11 cellular contexts compared by ENCODE assay signal in genomic region chrX:2708601-2709200, GRCh38. TPM values are rescaled to one million over a fixed set of nuclear protein-coding genes. Genes with fewer than 3 reads are reported as not detected.
A peak's percentile ranks its signal among the peaks of the same experiment; 100 is the strongest.
DNase-seq lines count a peak whose midpoint lies in the region; ATAC-seq, FAIRE-seq and TF ChIP-seq lines count a peak whose summit lies in the region.
"Had no signal": no experiment of that assay in that cellular context is flagged by ENCODE, and none has a peak within 500 bp of the region (broad histone marks: within the 10 kb centered on the region; RNA-seq: fewer than 3 reads in every experiment).

No MANE protein-coding gene starts in this region.

- H2BK20ac ChIP-seq in H1 (ENCODE audit: low read length), result peak overlapping the region; percentile 44; the same call in 1 of the 2 replicates

- no peak overlapping the region for H2BK120ac ChIP-seq in H1 (replicated peaks; ENCODE audit: low read depth, low read length)
- H2BK120ac ChIP-seq in trophoblast cell (ENCODE audit: insufficient read depth, low read length, poor library complexity), result no peak overlapping the region

- H4K20me1 ChIP-seq in OCI-LY7 (ENCODE audit: insufficient read depth, low read length) (no peaks in the 10 kb centered on the region), H1 (replicated peaks in 1 of 2; ENCODE audit: control insufficient read depth in 1 of 2, insufficient read depth in 2 of 2, low read length in 2 of 2) (peaks cover 0 to 12% of the 10 kb centered on the region in 2 experiments)

- H4K8ac ChIP-seq in H1 (ENCODE audit: extremely low read depth, insufficient read depth, low read length) (no peak overlapping the region; the same call in 1 of the 2 replicates), trophoblast cell (ENCODE audit: low read depth, low read length) (no peak overlapping the region)

- TF ChIP-seq CTCF in OCI-LY7 (conservative IDR thresholded peaks at IDR 0.05; ENCODE audit: low read length) (no peak), H1 (IDR thresholded peaks at IDR 0.05; ENCODE audit: control extremely low read depth in 1 of 3, insufficient read depth in 1 of 3, low read depth in 1 of 3, low read length in 3 of 3) (no peak)

- H3K9me3 ChIP-seq in OCI-LY7 (ENCODE audit: low read length) (no peaks in the 10 kb centered on the region), H1 (ENCODE audit: insufficient read depth in 2 of 2, low read depth in 1 of 2, low read length in 1 of 2) (no peaks in the 10 kb centered on the region), trophoblast cell (ENCODE audit: insufficient read depth, low read depth, low read length) (peaks cover 11% of the 10 kb centered on the region)

- intact Hi-C loops in OCI-LY7 (cut with micrococcal nuclease; ENCODE audit: unreplicated experiment), result no loop called here

- 87% methylated on average over 10 of the region's 10 CpGs; no CpG with 5 or more reads in 1 of the 2 experiments for WGBS in H1 (ENCODE audit: extremely low coverage in 1 of 2, insufficient coverage in 1 of 2, insufficient read length in 1 of 2, insufficient replicate concordance in 2 of 2, low coverage in 1 of 2, low lambda C conversion rate in 2 of 2, missing lambda C conversion rate in 1 of 2), 2 experiments
- WGBS in trophoblast cell (ENCODE audit: extremely low coverage, insufficient coverage, insufficient read length), result no CpG with 5 or more reads among the region's 10 CpGs

- H3K9me2 ChIP-seq in OCI-LY7 (ENCODE audit: insufficient read depth, low read length), result no peaks in the 10 kb centered on the region

- H2BK12ac ChIP-seq in H1 (ENCODE audit: low read depth, low read length) (peak overlapping the region; percentile 94; the same call in 1 of the 2 replicates), trophoblast cell (ENCODE audit: low read length) (no peak overlapping the region)

- H3K36me3 ChIP-seq in OCI-LY7 (ENCODE audit: insufficient read depth, low read length), result peaks cover 28% of the 10 kb centered on the region
- H3K36me3 ChIP-seq in H1 (ENCODE audit: control insufficient read depth in 2 of 4, insufficient read depth in 4 of 4, low read length in 3 of 4), result peaks cover 0 to 3% (median 0%) of the 10 kb centered on the region in 4 experiments; a peak in 2 of 8 replicates
- peaks cover 4 to 17% of the 10 kb centered on the region in 2 experiments for H3K36me3 ChIP-seq in trophoblast cell (ENCODE audit: control insufficient read depth in 1 of 2, insufficient read depth in 2 of 2, low read length in 2 of 2)

- H3K23ac ChIP-seq in H1 (ENCODE audit: insufficient read length) (no peak overlapping the region), trophoblast cell (ENCODE audit: low read length) (peak overlapping the region; percentile 55)

- H3K4me2 ChIP-seq in OCI-LY7 (ENCODE audit: low read length) (peak overlapping the region; percentile 93), H1 (ENCODE audit: insufficient read depth in 1 of 2, low read depth in 2 of 2, low read length in 2 of 2) (no peak overlapping the region), trophoblast cell (ENCODE audit: low read length) (no peak overlapping the region)

- in situ Hi-C loops in Caki2 (cut with HindIII; ENCODE audit: low pct_unique_long_range_greater_than_20kb, low sequenced_read_pairs) (no loop called here), G401 (cut with HindIII; ENCODE audit: low sequenced_read_pairs) (no loop called here)

- H3K18ac ChIP-seq in H1 (ENCODE audit: extremely low read depth, low read length) (peak overlapping the region; percentile 27; the same call in 1 of the 2 replicates), trophoblast cell (ENCODE audit: low read length) (no peak overlapping the region)

- no peak overlapping the region for H4K5ac ChIP-seq in H1 (ENCODE audit: insufficient read length, low read depth, low read length)

- H3K23me2 ChIP-seq in H1 (ENCODE audit: low read depth, low read length), result peaks cover 5% of the 10 kb centered on the region; the same call in 1 of the 2 replicates

- peak overlapping the region; percentile 90; the same call in 1 of the 2 replicates for H2AK5ac ChIP-seq in H1 (ENCODE audit: low read depth, low read length)
- no peak overlapping the region for H2AK5ac ChIP-seq in trophoblast cell (ENCODE audit: low read length)

- H4K91ac ChIP-seq in H1 (replicated peaks; ENCODE audit: insufficient read length, low read length) (peak overlapping the region; percentile 98), trophoblast cell (ENCODE audit: low read depth, low read length) (peak overlapping the region; percentile 21)

- H3K4me3 ChIP-seq in OCI-LY7 (ENCODE audit: low read depth, low read length, poor library complexity, severe bottlenecking) (peak overlapping the region; percentile 54), H1 (ENCODE audit: extremely low read depth in 1 of 4, insufficient read depth in 2 of 4, low read depth in 3 of 4, low read length in 4 of 4) (no peak overlapping the region), trophoblast cell (ENCODE audit: low read depth, low read length) (peak overlapping the region; percentile 49)

- CTCF ChIA-PET in OCI-LY7 (lab: Charles Lee; ENCODE audit: unreplicated experiment), result no interaction called here
- CTCF ChIA-PET in H1 (lab: Charles Lee; ENCODE audit: partially characterized antibody), result no interaction called here

- no peak for TF ChIP-seq POLR2A in H1 (IDR thresholded peaks at IDR 0.05; ENCODE audit: control extremely low read depth in 1 of 2, low read depth in 2 of 2, low read length in 2 of 2)

- H2BK15ac ChIP-seq in H1 (ENCODE audit: low read length), result peak overlapping the region; percentile 36; the same call in 1 of the 2 replicates

- H4K12ac ChIP-seq in trophoblast cell (ENCODE audit: low read depth, low read length), result no peak overlapping the region

- no peak for TF ChIP-seq EP300 in H1 (IDR thresholded peaks at IDR 0.05; ENCODE audit: borderline replicate concordance in 1 of 2, low read depth in 2 of 2, low read length in 2 of 2)

- H3K27ac ChIP-seq in OCI-LY7 (ENCODE audit: low read depth, low read length, poor library complexity, severe bottlenecking) (peak overlapping the region; percentile 95), H1 (ENCODE audit: low read depth, low read length) (no peak overlapping the region), trophoblast cell (ENCODE audit: low read depth, low read length) (no peak overlapping the region)

- no peak overlapping the region for H3K56ac ChIP-seq in H1 (replicated peaks; ENCODE audit: insufficient read length, low read depth, low read length)

- BruUV-seq in OCI-LY7 (replicated peaks; lab: Mats Ljungman, UMichigan), result no TSS peak

- H3K4me1 ChIP-seq in OCI-LY7 (ENCODE audit: insufficient read depth, low read length, poor library complexity, severe bottlenecking) (peaks cover 78% of the 10 kb centered on the region), H1 (replicated peaks in 1 of 4; ENCODE audit: control insufficient read depth in 3 of 4, insufficient read depth in 4 of 4, low read length in 3 of 4) (peaks cover 5 to 29% (median 12%) of the 10 kb centered on the region in 4 experiments), trophoblast cell (ENCODE audit: control insufficient read depth in 1 of 2, insufficient read depth in 2 of 2, low read length in 2 of 2) (peaks cover 30 to 54% of the 10 kb centered on the region in 2 experiments)

- ATAC-seq in HG03565 (IDR thresholded peaks at IDR 0.05; ENCODE audit: unreplicated experiment), result no peak
- no peak for ATAC-seq in GM21423 (IDR thresholded peaks at IDR 0.05; ENCODE audit: unreplicated experiment)
- ATAC-seq: Panc1 had no signal

- DNase-seq in Caki2 (ENCODE audit: low read depth) (peak; percentile 36), OCI-LY7 (ENCODE audit: low spot score) (peak; percentile 65), H1 (ENCODE audit: low read depth in 1 of 2, low spot score in 2 of 2) (no peak), trophoblast cell (no peak), NCI-H446 treated with DMSO at 0.1 percent for 48 hours (lab: John Stamatoyannopoulos, UW) (no peak), G401 (ENCODE audit: low spot score) (no peak)
- DNase-seq: NCI-H1105 treated with DMSO at 0.1 percent for 48 hours had no signal

- no peak overlapping the region for H3K14ac ChIP-seq in H1 (ENCODE audit: insufficient read length)
- H3K14ac ChIP-seq in trophoblast cell (ENCODE audit: low read length), result no peak overlapping the region

- H3K79me2 ChIP-seq in OCI-LY7 (ENCODE audit: insufficient read depth, low read depth, low read length) (peaks cover 74% of the 10 kb centered on the region), H1 (ENCODE audit: control insufficient read depth in 1 of 2, insufficient read depth in 2 of 2, low read length in 2 of 2) (peaks cover 0 to 5% of the 10 kb centered on the region in 2 experiments; a peak in 1 of 4 replicates), trophoblast cell (ENCODE audit: control insufficient read depth, insufficient read depth, low read length, poor library complexity) (peaks cover 11% of the 10 kb centered on the region)

- no peak overlapping the region for H3K9ac ChIP-seq in H1 (replicated peaks in 1 of 4; ENCODE audit: extremely low read depth in 1 of 4, low read depth in 3 of 4, low read length in 3 of 4)
- no peak overlapping the region for H3K9ac ChIP-seq in trophoblast cell (ENCODE audit: low read length)

- no peak for TF ChIP-seq RAD21 in H1 (IDR thresholded peaks at IDR 0.05 in 1 of 2, conservative IDR thresholded peaks at IDR 0.05 in 1 of 2; ENCODE audit: low read depth in 2 of 2, low read length in 2 of 2)

- no peak for FAIRE-seq in H1 (lab: Jason Lieb, UNC)

- H2AFZ ChIP-seq in OCI-LY7 (ENCODE audit: low read length) (no peak overlapping the region), H1 (ENCODE audit: low read length) (no peak overlapping the region), trophoblast cell (ENCODE audit: insufficient read depth, low read length, poor library complexity) (no peak overlapping the region)

- H3K79me1 ChIP-seq in H1 (ENCODE audit: low read depth, low read length) (peaks cover 5% of the 10 kb centered on the region; the same call in 1 of the 2 replicates), trophoblast cell (ENCODE audit: low read length) (peaks cover 10% of the 10 kb centered on the region)

- H3K4ac ChIP-seq in H1 (replicated peaks; ENCODE audit: insufficient read length, low read depth, low read length), result peak overlapping the region; percentile 97
- peak overlapping the region; percentile 33 for H3K4ac ChIP-seq in trophoblast cell (ENCODE audit: low read depth, low read length)

- H3K27me3 ChIP-seq in H1 (replicated peaks in 1 of 4; ENCODE audit: control insufficient read depth in 3 of 4, extremely low read depth in 1 of 4, insufficient read depth in 3 of 4, low read length in 3 of 4), result no peaks in the 10 kb centered on the region
- no peaks in the 10 kb centered on the region for H3K27me3 ChIP-seq in trophoblast cell (ENCODE audit: insufficient read depth, low read length)

- H2BK5ac ChIP-seq in H1 (ENCODE audit: low read depth, low read length) (peak overlapping the region; percentile 82), trophoblast cell (ENCODE audit: low read depth, low read length, poor library complexity) (no peak overlapping the region)

- POLR2A ChIA-PET in OCI-LY7 (lab: Charles Lee), result no interaction called here
- POLR2A ChIA-PET in H1 (lab: Charles Lee; ENCODE audit: partially characterized antibody), result no interaction called here

RNA-seq across cellular contexts. Expression of gene CD99, which starts 17.6 kb away (rescaled TPM):
- 156 and 200 TPM in 2 replicates for total RNA-seq in Caki2 (2014; rRNA removed; shearing (Covaris generic); ENCODE audit: low replicate concordance)
- 80.7 and 92.3 TPM in 2 replicates for total RNA-seq in OCI-LY7 (2014; rRNA removed; shearing (Covaris generic))
- total RNA-seq in OCI-LY7 (2022), result 117 and 119 TPM in 2 replicates
- total RNA-seq in H1 (2021; fragmentation: NEBNext Ultra II Directional; extraction: Animal tissue kit (Norgen Biotek cat#: 25700)), result 46.9 and 47.8 TPM in 2 replicates
- polyA plus RNA-seq in H1 (2011; rRNA removed), result 30.1 and 44.0 TPM in 2 replicates
- polyA plus RNA-seq in H1 (2011; cell fraction: cytosol; rRNA removed), result 33.5 TPM
- polyA plus RNA-seq in H1 (2011; cell fraction: nucleus; rRNA removed), result 29.9 TPM
- 71.0 to 90.9 TPM (median 85.7 TPM) in 4 replicates for polyA plus RNA-seq in H1 (2012, experiment 1 of 2)
- 90.6 TPM for polyA plus RNA-seq in H1 (2012, experiment 2 of 2)
- 70.9 TPM for polyA plus RNA-seq in H1 (2013, experiment 1 of 2)
- 85.5 TPM for polyA plus RNA-seq in H1 (2013, experiment 2 of 2)
- polyA minus RNA-seq in H1 (2011; rRNA and poly(A)+ RNA removed), result 10.0 TPM in 2 replicates
- polyA minus RNA-seq in H1 (2011; cell fraction: cytosol; rRNA and poly(A)+ RNA removed), result 21.8 TPM
- polyA minus RNA-seq in H1 (2011; cell fraction: nucleus; rRNA and poly(A)+ RNA removed), result 11.6 TPM
- 627 and 651 TPM in 2 replicates for polyA plus RNA-seq in trophoblast cell (2013)
- total RNA-seq in G401 (2014; rRNA removed; shearing (Covaris generic)), result 127 and 133 TPM in 2 replicates

RNA-seq across cellular contexts. Expression of gene XG, which starts 43.1 kb away (rescaled TPM):
- total RNA-seq in Caki2 (2014; rRNA removed; shearing (Covaris generic); ENCODE audit: low replicate concordance), result not detected in 2 replicates
- total RNA-seq in OCI-LY7 (2014; rRNA removed; shearing (Covaris generic)), result not detected in 2 replicates
- total RNA-seq in OCI-LY7 (2022), result not detected in 2 replicates
- total RNA-seq in H1 (2021; fragmentation: NEBNext Ultra II Directional; extraction: Animal tissue kit (Norgen Biotek cat#: 25700)), result 0.31 and 0.78 TPM in 2 replicates
- 0.19 and 0.33 TPM in 2 replicates for polyA plus RNA-seq in H1 (2011; rRNA removed)
- 0.57 TPM for polyA plus RNA-seq in H1 (2011; cell fraction: cytosol; rRNA removed)
- 0.23 TPM for polyA plus RNA-seq in H1 (2011; cell fraction: nucleus; rRNA removed)
- 0.22 to 0.42 TPM (median 0.31 TPM) in 4 replicates for polyA plus RNA-seq in H1 (2012, experiment 1 of 2)
- polyA plus RNA-seq in H1 (2012, experiment 2 of 2), result not detected
- polyA plus RNA-seq in H1 (2013, experiment 1 of 2), result 0.71 TPM
- polyA plus RNA-seq in H1 (2013, experiment 2 of 2), result 0.35 TPM
- polyA minus RNA-seq in H1 (2011; rRNA and poly(A)+ RNA removed), result 0.34 and 0.54 TPM in 2 replicates
- not detected for polyA minus RNA-seq in H1 (2011; cell fraction: cytosol; rRNA and poly(A)+ RNA removed)
- 0.40 TPM for polyA minus RNA-seq in H1 (2011; cell fraction: nucleus; rRNA and poly(A)+ RNA removed)
- polyA plus RNA-seq in trophoblast cell (2013), result 0.07 TPM in 2 replicates
- total RNA-seq in G401 (2014; rRNA removed; shearing (Covaris generic)), result 0.51 TPM in 1 of 2 replicates, not detected in the other
- total RNA-seq: activated CD8-positive, alpha-beta memory T cell treated with anti-CD3 and anti-CD28 coated beads for 36 hours had no signal

Comparison
In these comparisons a context has a peak if more than half of its experiments do, and no peak if none do; other contexts are left out.
1. DNase-seq: peak in Caki2 (single experiment) and OCI-LY7 (single experiment); none in H1 (0 of 2), trophoblast cell (0 of 2), NCI-H446 treated with DMSO at 0.1 percent for 48 hours (single experiment) and G401 (single experiment).
2. H3K4me3 ChIP-seq: peak in OCI-LY7 (single experiment) and trophoblast cell (single experiment); none in H1 (0 of 4).